In genomic region chr13:100102042-100102441, GRCh38 we compare ENCODE assay signal across 19 cellular contexts. TPM values are rescaled to one million over a fixed set of nuclear protein-coding genes. Genes with fewer than 3 reads are reported as not detected.
DNase-seq lines count a peak whose midpoint lies in the region; ATAC-seq and TF ChIP-seq lines count a peak whose summit lies in the region.
"Had no signal": no experiment of that assay in that cellular context is flagged by ENCODE, and none has a peak within 500 bp of the region (broad histone marks: within the 10 kb centered on the region; RNA-seq: fewer than 3 reads in every experiment).

No MANE protein-coding gene starts in this region.

- peak; percentile 13 for DNase-seq in Daoy (ENCODE audit: low read depth)
- no peak for DNase-seq in T-helper 17 cell
- peak; percentile 10 for DNase-seq in glomerular visceral epithelial cell (ENCODE audit: extremely low spot score)
- no peak for DNase-seq in neural progenitor cell (ENCODE audit: low spot score)
- no peak for DNase-seq in A172 (ENCODE audit: low spot score)
- DNase-seq in coronary artery (ENCODE audit: low spot score) = no peak
- no peak for DNase-seq in C1 segment of cervical spinal cord (lab: John Stamatoyannopoulos, UW)
- DNase-seq: COR-L47, MM.1S, NCI-H1105 treated with DMSO at 0.1 percent for 48 hours, NCI-H187, NCI-H446, NCI-H82, SHP77 had no signal

- H3K27me3 Mint-ChIP-seq in T-helper 17 cell (no peaks in the 10 kb centered on the region), neural progenitor cell (ENCODE audit: insufficient read depth, low read depth) (peaks cover 2% of the 10 kb centered on the region)

- H3K4me1 Mint-ChIP-seq in T-helper 17 cell = peaks cover 6% of the 10 kb centered on the region
- peaks cover 16% of the 10 kb centered on the region for H3K4me1 Mint-ChIP-seq in neural progenitor cell

- H3K27ac Mint-ChIP-seq in T-helper 17 cell (peak overlapping the region; percentile 47), neural progenitor cell (no peak overlapping the region)
- H3K27ac Mint-ChIP-seq: CD14-positive monocyte had no signal

- peaks cover 6% of the 10 kb centered on the region for H3K9me3 Mint-ChIP-seq in neural progenitor cell

- no peak overlapping the region for H3K9ac ChIP-seq in neural progenitor cell
- H3K9ac ChIP-seq: KMS-11 had no signal

- no peak for ATAC-seq in T-helper 17 cell
- ATAC-seq in HG03442 (IDR thresholded peaks at IDR 0.05; ENCODE audit: unreplicated experiment) = no peak
- ATAC-seq: A549, Panc1 had no signal

- H3K4me3 Mint-ChIP-seq in T-helper 17 cell = no peak overlapping the region
- no peak overlapping the region for H3K4me3 Mint-ChIP-seq in neural progenitor cell
- H3K4me3 Mint-ChIP-seq: CD14-positive monocyte had no signal

- TF ChIP-seq CTCF in neural progenitor cell (IDR thresholded peaks at IDR 0.05) = no peak
- no peak for TF ChIP-seq CTCF in coronary artery (IDR thresholded peaks at IDR 0.05)

- no peak overlapping the region for H3K4me2 ChIP-seq in neural progenitor cell
- H3K4me2 ChIP-seq: A549, KMS-11 had no signal

- H3K9me3 ChIP-seq in T-helper 17 cell (ENCODE audit: control insufficient read depth, low read length, poor library complexity, severe bottlenecking) (no peaks in the 10 kb centered on the region), neural progenitor cell (ENCODE audit: low read depth) (no peaks in the 10 kb centered on the region)
- H3K9me3 ChIP-seq: A549 had no signal

- H3K4me3 ChIP-seq in neural progenitor cell = no peak overlapping the region
- H3K4me3 ChIP-seq in coronary artery = no peak overlapping the region
- H3K4me3 ChIP-seq: A549 had no signal

- no peak overlapping the region for H2AFZ ChIP-seq in neural progenitor cell (replicated peaks)

- peak overlapping the region; percentile 59 for H3K27ac ChIP-seq in neural progenitor cell
- no peak overlapping the region for H3K27ac ChIP-seq in coronary artery
- H3K27ac ChIP-seq: KMS-11 had no signal

- peaks cover 17% of the 10 kb centered on the region for H4K20me1 ChIP-seq in neural progenitor cell (ENCODE audit: low read depth)

- no peaks in the 10 kb centered on the region for H3K4me1 ChIP-seq in neural progenitor cell

- H3K27me3 ChIP-seq in neural progenitor cell = no peaks in the 10 kb centered on the region

- H3K36me3 Mint-ChIP-seq in T-helper 17 cell (ENCODE audit: low read depth) (peaks cover 2% of the 10 kb centered on the region), neural progenitor cell (peaks cover 38% of the 10 kb centered on the region)

- peaks cover 2% of the 10 kb centered on the region for H3F3A ChIP-seq in neural progenitor cell (ENCODE audit: low read depth)

- H3K36me3 ChIP-seq in neural progenitor cell = no peaks in the 10 kb centered on the region

- H3K79me2 ChIP-seq in neural progenitor cell (ENCODE audit: low read depth) = peaks cover 89% of the 10 kb centered on the region

RNA-seq across cellular contexts. Expression of gene PCCA, which starts 13.1 kb away (rescaled TPM):
- 5.3 and 6.2 TPM in 2 replicates for total RNA-seq in Daoy (2014; rRNA removed; shearing (Covaris generic))
- total RNA-seq in T-helper 17 cell (10 to 100 TPM in 1 of 2 donors, 1 to 10 TPM in 1; 9.9 to 10.7 TPM), neural progenitor cell (ENCODE audit: low replicate concordance) (36.6 and 60.6 TPM in 2 replicates)
- 20.0 and 22.8 TPM in 2 replicates for total RNA-seq in A172 (2014; rRNA removed; shearing (Covaris generic))

Comparison
In these comparisons a context has a peak if more than half of its experiments do, and no peak if none do; other contexts are left out.
1. DNase-seq: peak in Daoy (single experiment) and glomerular visceral epithelial cell (single experiment); none in T-helper 17 cell (0 of 3), neural progenitor cell (single experiment), A172 (single experiment), coronary artery (single experiment) and C1 segment of cervical spinal cord (0 of 14).